Comparison of ENCODE assay signal across 8 cellular contexts in genomic region chr3:44648564-44649229, GRCh38. TPM values are rescaled to one million over a fixed set of nuclear protein-coding genes. Genes with fewer than 3 reads are reported as not detected.
A peak's percentile ranks its signal among the peaks of the same experiment; 100 is the strongest.
DNase-seq lines count a peak whose midpoint lies in the region; ATAC-seq lines count a peak whose summit lies in the region.

ZNF35 (plus strand) TSS chr3:44648732; CDS start chr3:44651068, 2,336 bp downstream.

- DNase-seq in COR-L47 (lab: John Stamatoyannopoulos, UW) (peak; percentile 63), GM19238 (ENCODE audit: insufficient read length, low spot score) (peak; percentile 84), NCI-H524 (lab: John Stamatoyannopoulos, UW) (peak; percentile 88 to 89), fibroblast of peridontal ligament (ENCODE audit: extremely low read depth) (peak; percentile 89), myocyte (ENCODE audit: low read depth) (peak; percentile 92), stromal cell of bone marrow (ENCODE audit: low read depth) (peak; percentile 83)
- DNase-seq in activated CD8-positive, alpha-beta memory T cell treated with anti-CD3 and anti-CD28 coated beads, Interleukin-2, amount 50 U/mL, for 48 hours = peak; percentile 70

- ATAC-seq in HG03354 (IDR thresholded peaks at IDR 0.05; ENCODE audit: poor library complexity, severe bottlenecking, unreplicated experiment) = peak; percentile 96

RNA-seq across cellular contexts. Expression of gene ZNF35, which starts in this region (rescaled TPM):
- 15.3 and 18.7 TPM in 2 replicates for total RNA-seq in myocyte
- 5.8 TPM for polyA plus RNA-seq in myocyte (2012)

Comparison
In these comparisons a context has a peak if more than half of its experiments do, and no peak if none do; other contexts are left out.
1. Peak in every context shown above with its lines: DNase-seq and ATAC-seq.